ENCODE assay signal across 8 cellular contexts in genomic region chr1:35269190-35269988, GRCh38. TPM values are rescaled to one million over a fixed set of nuclear protein-coding genes. Genes with fewer than 3 reads are reported as not detected.
DNase-seq lines count a peak whose midpoint lies in the region; ATAC-seq and TF ChIP-seq lines count a peak whose summit lies in the region.

No MANE protein-coding gene starts in this region.

- DNase-seq in AG09309 (ENCODE audit: low read depth) (no peak), WERI-Rb-1 (no peak), right cardiac atrium (no peak)

- H3K4me3 ChIP-seq in AG09309 (ENCODE audit: control insufficient read depth, low read depth, low read length) = peak overlapping the region; percentile 89
- H3K4me3 ChIP-seq in WERI-Rb-1 (ENCODE audit: low read depth, low read length) = peak overlapping the region; percentile 79
- H3K4me3 ChIP-seq in right cardiac atrium (ENCODE audit: low read length) = peak overlapping the region; percentile 96
- H3K4me3 ChIP-seq in skin epidermis = peak overlapping the region; percentile 70 to 99 (median 93)

- H3K36me3 ChIP-seq in WERI-Rb-1 = peaks cover 17% of the 10 kb centered on the region

- peak overlapping the region; percentile 93 for H3K27ac ChIP-seq in WERI-Rb-1
- peak overlapping the region; percentile 71 for H3K27ac ChIP-seq in right cardiac atrium (ENCODE audit: low read length)
- H3K27ac ChIP-seq in skin epidermis = peak overlapping the region; percentile 87 to 100 (median 97)

- intact Hi-C loops in right cardiac atrium (cut with DNase I) = no loop called here

- H3K9me3 ChIP-seq in WERI-Rb-1 (ENCODE audit: severe bottlenecking) = no peaks in the 10 kb centered on the region
- no peaks in the 10 kb centered on the region for H3K9me3 ChIP-seq in right cardiac atrium (ENCODE audit: control insufficient read depth, low read length)

- ATAC-seq in GM21515 (IDR thresholded peaks at IDR 0.05; ENCODE audit: unreplicated experiment) = peak; percentile 6
- no peak for ATAC-seq in right cardiac atrium
- no peak for ATAC-seq in HG02970 (IDR thresholded peaks at IDR 0.05; ENCODE audit: low FRiP score, unreplicated experiment)
- ATAC-seq in GM18498 (IDR thresholded peaks at IDR 0.05; ENCODE audit: unreplicated experiment) = no peak
- ATAC-seq in HG03039 (IDR thresholded peaks at IDR 0.05; ENCODE audit: unreplicated experiment) = no peak

- no peak for TF ChIP-seq CTCF in AG09309 (IDR thresholded peaks at IDR 0.05; ENCODE audit: control insufficient read depth, insufficient read depth, low read depth, low read length, missing control alignments)
- no peak for TF ChIP-seq CTCF in WERI-Rb-1 (IDR thresholded peaks at IDR 0.05; ENCODE audit: low read depth, low read length)

- H3K27me3 ChIP-seq in WERI-Rb-1 (ENCODE audit: insufficient read depth, low read depth, severe bottlenecking) = no peaks in the 10 kb centered on the region
- H3K27me3 ChIP-seq in right cardiac atrium (ENCODE audit: control insufficient read depth, insufficient read depth) = no peaks in the 10 kb centered on the region

- WGBS in right cardiac atrium = 6% methylated on average over 24 of the region's 24 CpGs

- H3K4me1 ChIP-seq in right cardiac atrium (ENCODE audit: control insufficient read depth, insufficient read depth, low read length) = no peaks in the 10 kb centered on the region

RNA-seq across cellular contexts. Expression of gene ZMYM4, which starts 0.9 kb away (rescaled TPM):
- 10 to 100 TPM; 34.5 to 42.9 (median 36.7) TPM for total RNA-seq in right cardiac atrium
- polyA plus RNA-seq in right cardiac atrium = 7.4 TPM
